9 cellular contexts compared by ENCODE assay signal in the genomic region with DNA sequence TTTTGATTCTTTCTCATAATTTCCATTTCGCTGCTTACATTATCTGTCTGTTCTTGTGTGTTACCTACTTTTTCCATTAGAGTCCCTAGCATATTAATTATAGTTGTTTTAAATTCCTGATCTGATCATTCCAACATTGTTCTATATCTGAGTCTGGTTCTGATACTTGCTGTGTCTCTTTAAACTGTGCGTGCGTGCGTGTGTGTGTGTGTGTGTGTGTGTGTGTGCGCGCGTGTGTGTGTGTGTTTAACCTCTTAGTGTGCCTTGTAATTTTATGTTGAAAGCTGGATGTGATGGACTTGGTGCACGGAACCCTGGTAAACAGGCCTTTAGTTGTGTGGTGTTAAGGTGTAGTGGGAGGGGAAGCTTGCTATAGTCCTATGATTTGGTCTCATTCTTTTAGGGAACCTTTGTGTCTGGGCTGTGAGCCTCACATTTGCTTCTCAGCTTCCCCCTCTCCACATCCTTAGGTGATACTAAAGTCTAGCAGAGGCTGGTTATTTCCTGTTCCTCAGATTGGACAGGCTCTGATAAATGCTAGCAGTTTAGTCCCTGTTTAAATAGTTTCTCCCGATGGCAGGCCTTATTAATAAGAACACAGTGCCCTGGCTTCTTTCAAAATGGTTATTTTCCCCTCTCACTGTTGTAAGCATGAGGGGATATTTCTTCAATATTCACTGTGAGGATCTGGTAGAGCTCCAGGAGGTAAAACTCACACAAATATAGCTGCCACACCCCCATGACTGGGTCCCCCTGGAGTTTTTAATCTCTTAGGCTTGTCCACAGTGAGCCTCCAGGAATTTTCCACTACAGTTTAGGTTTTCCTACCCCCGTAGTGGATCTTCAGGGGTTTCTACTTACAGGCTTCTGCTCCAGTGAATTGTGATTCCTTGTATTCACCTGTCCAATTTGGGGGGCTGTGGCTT.
A peak's percentile ranks its signal among the peaks of the same experiment; 100 is the strongest.
DNase-seq lines count a peak whose midpoint lies in the region; TF ChIP-seq lines count a peak whose summit lies in the region.
"Had no signal": no experiment of that assay in that cellular context is flagged by ENCODE, and none has a peak within 500 bp of the region (broad histone marks: within the 10 kb centered on the region; RNA-seq: fewer than 3 reads in every experiment).

No MANE protein-coding gene starts in this region.

- H3K36me3 ChIP-seq in muscle layer of colon (ENCODE audit: insufficient read depth, low read length) = no peaks in the 10 kb centered on the region

- peak overlapping the region; percentile 29 for H3K27ac ChIP-seq in muscle layer of colon (ENCODE audit: low read depth, low read length)

- TF ChIP-seq CTCF in Calu3 (IDR thresholded peaks at IDR 0.05; ENCODE audit: unreplicated experiment) = no peak
- no peak for TF ChIP-seq CTCF in LNCaP clone FGC (IDR thresholded peaks at IDR 0.05; ENCODE audit: control insufficient read depth, extremely low read depth, insufficient read depth)
- TF ChIP-seq CTCF in astrocyte of the spinal cord (IDR thresholded peaks at IDR 0.05; ENCODE audit: low read depth, low read length) = no peak

- peaks cover 11% of the 10 kb centered on the region for H3K36me3 Mint-ChIP-seq in Calu3 (ENCODE audit: insufficient read depth, unreplicated experiment)

- peak overlapping the region; percentile 28 for H3K4me3 Mint-ChIP-seq in Calu3 (ENCODE audit: low read depth, unreplicated experiment)

- H3K4me1 Mint-ChIP-seq in Calu3 (ENCODE audit: low read depth, unreplicated experiment) = peaks cover 31% of the 10 kb centered on the region

- DNase-seq in Calu3 = no peak
- DNase-seq in LNCaP clone FGC (ENCODE audit: low read depth) = no peak
- peak; percentile 17 for DNase-seq in astrocyte of the spinal cord (ENCODE audit: low read depth, low spot score)
- no peak for DNase-seq in NCI-H2227 (lab: John Stamatoyannopoulos, UW; ENCODE audit: unreplicated experiment)
- no peak for DNase-seq in D341Med (ENCODE audit: low spot score)
- no peak for DNase-seq in GM19240 (ENCODE audit: insufficient read length, low spot score)
- DNase-seq in LoVo (ENCODE audit: low spot score) = no peak
- DNase-seq: aorta had no signal

- H3K9me3 ChIP-seq in muscle layer of colon (ENCODE audit: low read length) = no peaks in the 10 kb centered on the region

- no peaks in the 10 kb centered on the region for H3K27me3 Mint-ChIP-seq in Calu3 (ENCODE audit: unreplicated experiment)

- peaks cover 18% of the 10 kb centered on the region for H3K4me1 ChIP-seq in muscle layer of colon (ENCODE audit: insufficient read depth, low read length)

- in situ Hi-C loops in astrocyte of the spinal cord (cut with HindIII; ENCODE audit: low sequenced_read_pairs) = no loop called here

- CTCF ChIA-PET in Calu3 (lab: Charles Lee) = interaction anchor here (1.2 to 1.6 kb wide), 4 partner anchors 8 to 79 kb away, joined by 3 to 5 read pairs (median 4); no protein-coding TSS in a partner anchor

- H3K27me3 ChIP-seq in muscle layer of colon (ENCODE audit: control insufficient read depth in 1 of 2, insufficient read depth in 2 of 2, low read length in 2 of 2) = no peaks in the 10 kb centered on the region

- H3K4me3 ChIP-seq in LNCaP clone FGC (ENCODE audit: low read depth, low read length) = peak overlapping the region; percentile 41
- H3K4me3 ChIP-seq in astrocyte of the spinal cord (ENCODE audit: low read depth, low read length) = no peak overlapping the region
- peak overlapping the region in 1 of 2 donors; percentile 22 for H3K4me3 ChIP-seq in muscle layer of colon (ENCODE audit: low read depth in 1 of 2, low read length in 2 of 2)

- intact Hi-C loops in Calu3 (cut with micrococcal nuclease; ENCODE audit: unreplicated experiment) = no loop called here

- H3K9ac ChIP-seq in muscle layer of colon (ENCODE audit: low read length) = no peak overlapping the region

- BruUV-seq in Calu3 (replicated peaks; lab: Mats Ljungman, UMichigan) = no TSS peak

- H3K9me3 Mint-ChIP-seq in Calu3 (ENCODE audit: low read depth, unreplicated experiment) = no peaks in the 10 kb centered on the region

- peak overlapping the region; percentile 0 for H3K27ac Mint-ChIP-seq in Calu3 (ENCODE audit: unreplicated experiment)
